Comparison of ENCODE assay signal across 21 cellular contexts in genomic region chr14:63209160-63209559, GRCh38. TPM values are rescaled to one million over a fixed set of nuclear protein-coding genes. Genes with fewer than 3 reads are reported as not detected.
"Had no signal": no experiment of that assay in that cellular context is flagged by ENCODE, and none has a peak within 500 bp of the region (broad histone marks: within the 10 kb centered on the region; RNA-seq: fewer than 3 reads in every experiment).

No MANE protein-coding gene starts in this region.

- H3K27me3 ChIP-seq: hepatocyte, right lobe of liver, suprapubic skin, tibial artery, upper lobe of right lung had no signal

- H3K36me3 Mint-ChIP-seq: naive thymus-derived CD4-positive, alpha-beta T cell; stimulated activated effector memory CD8-positive, alpha-beta T cell treated with anti-CD3 and anti-CD28 coated beads, Interleukin-12 subunit alpha, Interleukin-12 subunit beta, amount 100 ng/mL, for 72 hours had no signal

- H3K27ac Mint-ChIP-seq: effector memory CD8-positive, alpha-beta T cell; naive thymus-derived CD4-positive, alpha-beta T cell; nephron progenitor cell; stimulated activated effector memory CD8-positive, alpha-beta T cell treated with anti-CD3 and anti-CD28 coated beads, Interleukin-12 subunit alpha, Interleukin-12 subunit beta, amount 100 ng/mL, for 72 hours had no signal

- H3K4me1 Mint-ChIP-seq: naive thymus-derived CD4-positive, alpha-beta T cell; nephron progenitor cell; stimulated activated effector memory CD8-positive, alpha-beta T cell treated with anti-CD3 and anti-CD28 coated beads, Interleukin-12 subunit alpha, Interleukin-12 subunit beta, amount 100 ng/mL, for 72 hours had no signal

- H3K4me3 Mint-ChIP-seq: effector memory CD8-positive, alpha-beta T cell; naive thymus-derived CD4-positive, alpha-beta T cell; nephron progenitor cell; stimulated activated effector memory CD8-positive, alpha-beta T cell treated with anti-CD3 and anti-CD28 coated beads, Interleukin-12 subunit alpha, Interleukin-12 subunit beta, amount 100 ng/mL, for 72 hours had no signal

- H3K9me3 ChIP-seq: prostate gland, right lobe of liver, suprapubic skin, tibial artery, upper lobe of right lung had no signal

- H3K4me1 ChIP-seq: parathyroid adenoma, prostate gland, right lobe of liver, upper lobe of right lung had no signal

- H3K36me3 ChIP-seq: prostate gland, right lobe of liver, suprapubic skin, upper lobe of right lung had no signal

- H3K9ac ChIP-seq: parathyroid adenoma had no signal

- H3K9me3 Mint-ChIP-seq: nephron progenitor cell; stimulated activated effector memory CD8-positive, alpha-beta T cell treated with anti-CD3 and anti-CD28 coated beads, Interleukin-12 subunit alpha, Interleukin-12 subunit beta, amount 100 ng/mL, for 72 hours had no signal

- DNase-seq: effector memory CD8-positive, alpha-beta T cell; erythroblast; foreskin melanocyte; head of caudate nucleus; kidney; left cardiac atrium; left ventricle myocardium superior; naive thymus-derived CD4-positive, alpha-beta T cell; nephron progenitor cell; right lobe of liver; stimulated activated CD4-positive, alpha-beta T cell treated with anti-CD3 and anti-CD28 coated beads, Interleukin-4, amount 100 ng/mL, for 1 hour; stimulated activated CD8-positive, alpha-beta memory T cell treated with anti-CD3 and anti-CD28 coated beads, Interleukin-4, amount 100 ng/mL, for 48 hours; stimulated activated naive CD8-positive, alpha-beta T cell treated with anti-CD3 and anti-CD28 coated beads, Interleukin-15, Interleukin-2, amounts not matched to agents 100 U/mL and 50 U/mL, for 24 hours; tibial artery; upper lobe of right lung had no signal

- H2AFZ ChIP-seq: hepatocyte, parathyroid adenoma had no signal

- H3K27ac ChIP-seq: hepatocyte, parathyroid adenoma, prostate gland, right lobe of liver, suprapubic skin, tibial artery, upper lobe of right lung had no signal

- H3K4me3 ChIP-seq: hepatocyte, lung, prostate gland, right lobe of liver, suprapubic skin, tibial artery, upper lobe of right lung had no signal

- H3K79me2 ChIP-seq: hepatocyte, parathyroid adenoma had no signal

- H3K4me2 ChIP-seq: hepatocyte had no signal

RNA-seq across cellular contexts. Expression of gene RHOJ, which starts 4.9 kb away (rescaled TPM):
- total RNA-seq: naive thymus-derived CD4-positive, alpha-beta T cell had no signal
- polyA plus RNA-seq: naive thymus-derived CD4-positive, alpha-beta T cell had no signal
